In genomic region chr20:48667481-48667880, GRCh38 we compare ENCODE assay signal across 26 cellular contexts.
DNase-seq lines count a peak whose midpoint lies in the region; ATAC-seq and TF ChIP-seq lines count a peak whose summit lies in the region.
"Had no signal": no experiment of that assay in that cellular context is flagged by ENCODE, and none has a peak within 500 bp of the region (broad histone marks: within the 10 kb centered on the region; RNA-seq: fewer than 3 reads in every experiment).

No MANE protein-coding gene starts in this region.

- peaks cover 6% of the 10 kb centered on the region for H3K4me1 ChIP-seq in BE2C
- H3K4me1 ChIP-seq: body of pancreas, HAP-1, neural progenitor cell, right atrium auricular region, suprapubic skin had no signal

- TF ChIP-seq CTCF in activated CD8-positive, alpha-beta T cell treated with anti-CD3 and anti-CD28 coated beads for 36 hours (IDR thresholded peaks at IDR 0.05) = no peak
- TF ChIP-seq CTCF in BE2C (IDR thresholded peaks at IDR 0.05; ENCODE audit: low read depth, low read length) = no peak

- H3K27ac Mint-ChIP-seq in activated CD8-positive, alpha-beta T cell treated with anti-CD3 and anti-CD28 coated beads, Interleukin-2, amount 10 ng/mL, durations not matched to agents 7 days and 5 days = peak overlapping the region; percentile 49
- no peak overlapping the region for H3K27ac Mint-ChIP-seq in activated CD8-positive, alpha-beta T cell treated with anti-CD3 and anti-CD28 coated beads for 36 hours
- H3K27ac Mint-ChIP-seq in activated naive CD8-positive, alpha-beta T cell treated with anti-CD3 and anti-CD28 coated beads, Interleukin-2, amount 10 ng/mL, durations not matched to agents 7 days and 5 days = peak overlapping the region; percentile 42
- H3K27ac Mint-ChIP-seq in effector memory CD8-positive, alpha-beta T cell = peak overlapping the region; percentile 81 to 88
- H3K27ac Mint-ChIP-seq in stimulated activated effector memory CD8-positive, alpha-beta T cell treated with anti-CD3 and anti-CD28 coated beads, Interleukin-12 subunit alpha, Interleukin-12 subunit beta, amount 100 ng/mL, for 72 hours = peak overlapping the region; percentile 93

- H3K4me3 ChIP-seq in BE2C (ENCODE audit: low read depth, low read length) = no peak overlapping the region
- H3K4me3 ChIP-seq: body of pancreas, esophagus squamous epithelium, HAP-1, neural progenitor cell, right atrium auricular region, suprapubic skin had no signal

- no peak overlapping the region for H3K4me3 Mint-ChIP-seq in activated CD8-positive, alpha-beta T cell treated with anti-CD3 and anti-CD28 coated beads, Interleukin-2, amount 10 ng/mL, durations not matched to agents 7 days and 5 days
- no peak overlapping the region for H3K4me3 Mint-ChIP-seq in activated CD8-positive, alpha-beta T cell treated with anti-CD3 and anti-CD28 coated beads for 36 hours
- H3K4me3 Mint-ChIP-seq in activated naive CD8-positive, alpha-beta T cell treated with anti-CD3 and anti-CD28 coated beads, Interleukin-2, amount 10 ng/mL, durations not matched to agents 7 days and 5 days = no peak overlapping the region
- no peak overlapping the region for H3K4me3 Mint-ChIP-seq in effector memory CD8-positive, alpha-beta T cell
- no peak overlapping the region for H3K4me3 Mint-ChIP-seq in stimulated activated effector memory CD8-positive, alpha-beta T cell treated with anti-CD3 and anti-CD28 coated beads, Interleukin-12 subunit alpha, Interleukin-12 subunit beta, amount 100 ng/mL, for 72 hours
- H3K4me3 Mint-ChIP-seq: neural progenitor cell had no signal

- ATAC-seq in activated CD8-positive, alpha-beta T cell treated with anti-CD3 and anti-CD28 coated beads, Interleukin-2, amount 10 ng/mL, durations not matched to agents 7 days and 5 days = no peak
- no peak for ATAC-seq in activated CD8-positive, alpha-beta T cell treated with anti-CD3 and anti-CD28 coated beads for 36 hours
- no peak for ATAC-seq in activated naive CD8-positive, alpha-beta T cell treated with anti-CD3 and anti-CD28 coated beads, Interleukin-2, amount 10 ng/mL, durations not matched to agents 7 days and 5 days (ENCODE audit: low read depth)
- ATAC-seq in effector memory CD8-positive, alpha-beta T cell (replicated peaks) = no peak
- ATAC-seq in stimulated activated effector memory CD8-positive, alpha-beta T cell treated with anti-CD3 and anti-CD28 coated beads, Interleukin-12 subunit alpha, Interleukin-12 subunit beta, amount 100 ng/mL, for 72 hours = no peak
- ATAC-seq: body of pancreas, left colon had no signal

- H3K9me3 Mint-ChIP-seq in activated CD8-positive, alpha-beta T cell treated with anti-CD3 and anti-CD28 coated beads, Interleukin-2, amount 10 ng/mL, durations not matched to agents 7 days and 5 days (ENCODE audit: insufficient read depth) = no peaks in the 10 kb centered on the region
- H3K9me3 Mint-ChIP-seq in activated CD8-positive, alpha-beta T cell treated with anti-CD3 and anti-CD28 coated beads for 36 hours = no peaks in the 10 kb centered on the region
- H3K9me3 Mint-ChIP-seq in activated naive CD8-positive, alpha-beta T cell treated with anti-CD3 and anti-CD28 coated beads, Interleukin-2, amount 10 ng/mL, durations not matched to agents 7 days and 5 days = no peaks in the 10 kb centered on the region
- no peaks in the 10 kb centered on the region for H3K9me3 Mint-ChIP-seq in effector memory CD8-positive, alpha-beta T cell
- no peaks in the 10 kb centered on the region for H3K9me3 Mint-ChIP-seq in stimulated activated effector memory CD8-positive, alpha-beta T cell treated with anti-CD3 and anti-CD28 coated beads, Interleukin-12 subunit alpha, Interleukin-12 subunit beta, amount 100 ng/mL, for 72 hours

- in situ Hi-C loops in KBM-7 (cut with MboI; ENCODE audit: low pct_unique_long_range_greater_than_20kb, low sequenced_read_pairs) = no loop called here

- no peaks in the 10 kb centered on the region for H3K27me3 Mint-ChIP-seq in activated CD8-positive, alpha-beta T cell treated with anti-CD3 and anti-CD28 coated beads, Interleukin-2, amount 10 ng/mL, durations not matched to agents 7 days and 5 days (ENCODE audit: low read depth)
- no peaks in the 10 kb centered on the region for H3K27me3 Mint-ChIP-seq in activated CD8-positive, alpha-beta T cell treated with anti-CD3 and anti-CD28 coated beads for 36 hours
- no peaks in the 10 kb centered on the region for H3K27me3 Mint-ChIP-seq in activated naive CD8-positive, alpha-beta T cell treated with anti-CD3 and anti-CD28 coated beads, Interleukin-2, amount 10 ng/mL, durations not matched to agents 7 days and 5 days
- H3K27me3 Mint-ChIP-seq in effector memory CD8-positive, alpha-beta T cell = no peaks in the 10 kb centered on the region

- POLR2A ChIA-PET in activated CD8-positive, alpha-beta T cell treated with anti-CD3 and anti-CD28 coated beads, Interleukin-2, amount 10 ng/mL, durations not matched to agents 7 days and 5 days (lab: Charles Lee) = no interaction called here
- POLR2A ChIA-PET in activated CD8-positive, alpha-beta T cell treated with anti-CD3 and anti-CD28 coated beads for 36 hours (lab: Charles Lee) = no interaction called here
- POLR2A ChIA-PET in activated naive CD8-positive, alpha-beta T cell treated with anti-CD3 and anti-CD28 coated beads, Interleukin-2, amount 10 ng/mL, durations not matched to agents 7 days and 5 days (lab: Charles Lee) = interaction anchor here (0.7 kb wide), 1 partner anchor 237 kb away, joined by 4 read pairs; no protein-coding TSS in a partner anchor

- intact Hi-C loops in activated CD8-positive, alpha-beta T cell treated with anti-CD3 and anti-CD28 coated beads for 36 hours (cut with micrococcal nuclease) = no loop called here

- no peaks in the 10 kb centered on the region for H3K9me3 ChIP-seq in BE2C
- H3K9me3 ChIP-seq: body of pancreas, esophagus squamous epithelium, right atrium auricular region, SK-N-SH, suprapubic skin had no signal

- peaks cover 11% of the 10 kb centered on the region for H3K4me1 Mint-ChIP-seq in activated CD8-positive, alpha-beta T cell treated with anti-CD3 and anti-CD28 coated beads, Interleukin-2, amount 10 ng/mL, durations not matched to agents 7 days and 5 days (ENCODE audit: low read depth)
- H3K4me1 Mint-ChIP-seq in activated CD8-positive, alpha-beta T cell treated with anti-CD3 and anti-CD28 coated beads for 36 hours (ENCODE audit: low read depth) = peaks cover 3% of the 10 kb centered on the region
- H3K4me1 Mint-ChIP-seq in activated naive CD8-positive, alpha-beta T cell treated with anti-CD3 and anti-CD28 coated beads, Interleukin-2, amount 10 ng/mL, durations not matched to agents 7 days and 5 days = peaks cover 4% of the 10 kb centered on the region
- peaks cover 18 to 23% of the 10 kb centered on the region in 2 donors for H3K4me1 Mint-ChIP-seq in effector memory CD8-positive, alpha-beta T cell (ENCODE audit: low read depth in 2 of 2)
- H3K4me1 Mint-ChIP-seq in stimulated activated effector memory CD8-positive, alpha-beta T cell treated with anti-CD3 and anti-CD28 coated beads, Interleukin-12 subunit alpha, Interleukin-12 subunit beta, amount 100 ng/mL, for 72 hours = peaks cover 39% of the 10 kb centered on the region

- H3K27me3 ChIP-seq in BE2C = no peaks in the 10 kb centered on the region
- H3K27me3 ChIP-seq: body of pancreas, esophagus squamous epithelium, neural progenitor cell, right atrium auricular region, suprapubic skin had no signal

- CTCF ChIA-PET in activated CD8-positive, alpha-beta T cell treated with anti-CD3 and anti-CD28 coated beads, Interleukin-2, amount 10 ng/mL, durations not matched to agents 7 days and 5 days (lab: Charles Lee) = no interaction called here
- CTCF ChIA-PET in activated CD8-positive, alpha-beta T cell treated with anti-CD3 and anti-CD28 coated beads for 36 hours (lab: Charles Lee) = interaction anchor here (1.0 to 2.5 kb wide), 4 partner anchors 10 to 238 kb away, joined by 3 to 11 read pairs (median 4); no protein-coding TSS in a partner anchor

- no peaks in the 10 kb centered on the region for H3K36me3 ChIP-seq in BE2C
- H3K36me3 ChIP-seq: esophagus squamous epithelium, HAP-1, neural progenitor cell, right atrium auricular region, suprapubic skin had no signal

- DNase-seq in activated CD8-positive, alpha-beta T cell treated with anti-CD3 and anti-CD28 coated beads, Interleukin-2, amount 10 ng/mL, durations not matched to agents 7 days and 5 days = no peak
- DNase-seq in activated CD8-positive, alpha-beta T cell treated with anti-CD3 and anti-CD28 coated beads for 36 hours = no peak
- DNase-seq in activated naive CD8-positive, alpha-beta T cell treated with anti-CD3 and anti-CD28 coated beads, Interleukin-2, amount 10 ng/mL, durations not matched to agents 7 days and 5 days = no peak
- no peak for DNase-seq in effector memory CD8-positive, alpha-beta T cell
- DNase-seq in stimulated activated effector memory CD8-positive, alpha-beta T cell treated with anti-CD3 and anti-CD28 coated beads, Interleukin-12 subunit alpha, Interleukin-12 subunit beta, amount 100 ng/mL, for 72 hours (ENCODE audit: low spot score in 2 of 2) = no peak
- no peak for DNase-seq in NCI-H226
- no peak for DNase-seq in KBM-7
- DNase-seq in BE2C = no peak
- DNase-seq: 8988T; activated CD4-positive, alpha-beta T cell treated with anti-CD3 and anti-CD28 coated beads for 48 hours; activated CD8-positive, alpha-beta memory T cell treated with anti-CD3 and anti-CD28 coated beads, Interleukin-2, amount 50 U/mL, for 48 hours; activated effector memory CD4-positive, alpha-beta T cell treated with Interleukin-2 at 50 U/mL for 16 hours; body of pancreas; DMS53; esophagus squamous epithelium; foreskin melanocyte; left colon; NCI-H1092; NCI-H1694 treated with DMSO at 0.1 percent for 48 hours; NCI-H510A; OCI-M1; SK-N-SH had no signal

- H3K36me3 Mint-ChIP-seq in activated CD8-positive, alpha-beta T cell treated with anti-CD3 and anti-CD28 coated beads, Interleukin-2, amount 10 ng/mL, durations not matched to agents 7 days and 5 days (ENCODE audit: low read depth) = peaks cover 68% of the 10 kb centered on the region
- H3K36me3 Mint-ChIP-seq in activated CD8-positive, alpha-beta T cell treated with anti-CD3 and anti-CD28 coated beads for 36 hours (ENCODE audit: low read depth) = peaks cover 42% of the 10 kb centered on the region
- peaks cover 30% of the 10 kb centered on the region for H3K36me3 Mint-ChIP-seq in activated naive CD8-positive, alpha-beta T cell treated with anti-CD3 and anti-CD28 coated beads, Interleukin-2, amount 10 ng/mL, durations not matched to agents 7 days and 5 days
- peaks cover 85% of the 10 kb centered on the region for H3K36me3 Mint-ChIP-seq in effector memory CD8-positive, alpha-beta T cell (ENCODE audit: insufficient read depth)
- H3K36me3 Mint-ChIP-seq in stimulated activated effector memory CD8-positive, alpha-beta T cell treated with anti-CD3 and anti-CD28 coated beads, Interleukin-12 subunit alpha, Interleukin-12 subunit beta, amount 100 ng/mL, for 72 hours = peaks cover 79% of the 10 kb centered on the region
